Comparison of ENCODE assay signal across 7 cellular contexts in the genomic region with DNA sequence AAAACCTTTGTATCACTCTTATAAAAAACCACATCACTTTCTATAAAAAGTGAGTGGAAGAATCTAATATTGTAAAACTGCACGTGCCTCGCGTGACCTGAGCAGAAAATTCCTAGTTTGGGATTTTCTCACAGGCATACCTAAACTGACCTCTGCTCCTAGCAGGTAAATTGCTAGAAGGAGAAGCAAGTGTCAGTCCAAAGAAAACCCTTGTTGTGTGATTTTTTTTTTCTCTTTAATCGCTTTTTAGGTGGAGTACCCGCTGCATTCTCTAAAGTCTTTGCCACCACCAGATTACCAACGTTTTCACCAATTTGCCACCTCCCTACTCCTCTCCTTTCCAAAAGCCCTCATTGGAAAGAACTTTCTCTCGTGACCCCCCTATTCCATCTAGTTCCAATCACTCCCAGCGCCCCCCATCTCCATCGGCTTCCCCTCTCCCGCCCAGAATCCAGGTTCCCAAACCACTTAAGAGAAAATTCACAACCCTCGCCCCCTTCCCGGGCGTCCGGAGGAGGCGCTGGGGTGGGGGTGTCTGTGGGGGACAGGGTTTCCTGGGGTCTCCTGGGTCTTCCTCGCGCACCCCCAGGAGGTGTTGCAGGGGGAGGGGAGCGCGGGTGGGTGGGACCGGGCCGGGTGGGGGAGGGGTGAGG. TPM values are rescaled to one million over a fixed set of nuclear protein-coding genes. Genes with fewer than 3 reads are reported as not detected.
A peak's percentile ranks its signal among the peaks of the same experiment; 100 is the strongest.
DNase-seq lines count a peak whose midpoint lies in the region; ATAC-seq and TF ChIP-seq lines count a peak whose summit lies in the region.

No MANE protein-coding gene starts in this region.

- H3K36me3 ChIP-seq in HCT116 (ENCODE audit: control insufficient read depth in 1 of 2, insufficient read depth in 2 of 2, low read length in 2 of 2) (0 out of 4 replicates have a peak, but pooled peaks cover 0 to 4% of the 10 kb centered on the region in 2 experiments), smooth muscle cell (ENCODE audit: low read depth) (no peaks in the 10 kb centered on the region)

- peak overlapping the region; percentile 93 for H3K4me2 ChIP-seq in HCT116 (ENCODE audit: low read length)
- H3K4me2 ChIP-seq in smooth muscle cell: peak overlapping the region; percentile 99

- H3K9ac ChIP-seq in HCT116 (ENCODE audit: low read length) (peak overlapping the region; percentile 67), smooth muscle cell (ENCODE audit: low read depth) (peak overlapping the region; percentile 86)

- H3K27me3 ChIP-seq in HCT116 (ENCODE audit: insufficient read depth, low read length) (no peaks in the 10 kb centered on the region), right cardiac atrium (ENCODE audit: control insufficient read depth, insufficient read depth) (no peaks in the 10 kb centered on the region), smooth muscle cell (ENCODE audit: low read depth) (no peaks in the 10 kb centered on the region)

- TF ChIP-seq CTCF in HCT116 (IDR thresholded peaks at IDR 0.05 in 2 of 3, conservative IDR thresholded peaks at IDR 0.05 in 1 of 3; ENCODE audit: borderline replicate concordance in 1 of 3, insufficient read depth in 1 of 3, low read depth in 2 of 3, low read length in 2 of 3): no peak
- no peak for TF ChIP-seq CTCF in smooth muscle cell (IDR thresholded peaks at IDR 0.05; ENCODE audit: borderline replicate concordance, insufficient read depth, poor library complexity, severe bottlenecking)

- TF ChIP-seq RAD21 in HCT116 (IDR thresholded peaks at IDR 0.05; ENCODE audit: low read depth): no peak

- intact Hi-C loops in HCT116 (cut with micrococcal nuclease) (no loop called here), right cardiac atrium (cut with DNase I) (loop anchor here in 1 of 4 donors (10.0 kb wide), 1 partner anchor 601 kb away; a partner anchor contains a TSS)

- H3K4me1 Mint-ChIP-seq in T-helper 17 cell: peaks cover 38% of the 10 kb centered on the region

- H3K27me3 Mint-ChIP-seq in T-helper 17 cell: no peaks in the 10 kb centered on the region

- H4K20me1 ChIP-seq in HCT116 (ENCODE audit: insufficient read depth) (no peaks in the 10 kb centered on the region), smooth muscle cell (ENCODE audit: low read depth) (peaks cover 35% of the 10 kb centered on the region)

- POLR2A ChIA-PET in HCT116 (lab: Charles Lee): no interaction called here

- no TSS peak for BruUV-seq in HCT116 (replicated peaks; lab: Mats Ljungman, UMichigan)

- H3K79me2 ChIP-seq in HCT116 (ENCODE audit: insufficient read depth, low read length) (peaks cover 34% of the 10 kb centered on the region), smooth muscle cell (ENCODE audit: low read depth) (peaks cover 32% of the 10 kb centered on the region)

- H3K36me3 Mint-ChIP-seq in T-helper 17 cell (ENCODE audit: low read depth): peaks cover 10% of the 10 kb centered on the region

- H3K27ac ChIP-seq in HCT116 (ENCODE audit: low read depth, low read length) (no peak overlapping the region; the same call in 1 of the 2 replicates), right cardiac atrium (ENCODE audit: low read length) (no peak overlapping the region), smooth muscle cell (ENCODE audit: low read depth) (no peak overlapping the region)

- no peaks in the 10 kb centered on the region for H3K9me2 ChIP-seq in HCT116 (ENCODE audit: insufficient read depth)

- H3K4me1 ChIP-seq in HCT116 (ENCODE audit: control insufficient read depth in 1 of 2, insufficient read depth in 2 of 2, low read length in 2 of 2) (peaks cover 0 to 23% of the 10 kb centered on the region in 2 experiments; a peak in 3 of 4 replicates), right cardiac atrium (ENCODE audit: control insufficient read depth, insufficient read depth, low read length) (no peaks in the 10 kb centered on the region), smooth muscle cell (ENCODE audit: low read depth) (peaks cover 34% of the 10 kb centered on the region)

- H3K4me3 ChIP-seq in HCT116 (replicated peaks in 1 of 2; ENCODE audit: low read depth in 1 of 2, low read length in 2 of 2): peak overlapping the region; percentile 48 to 67
- H3K4me3 ChIP-seq in right cardiac atrium (ENCODE audit: low read length): peak overlapping the region; percentile 100
- H3K4me3 ChIP-seq in smooth muscle cell: peak overlapping the region; percentile 95

- peak overlapping the region; percentile 93 for H3K27ac Mint-ChIP-seq in T-helper 17 cell

- RAD21 ChIA-PET in HCT116 (lab: Charles Lee; ENCODE audit: low non-redundant PET in 1 of 2, low total read pairs in 2 of 2, uncharacterized antibody in 2 of 2, unreplicated experiment in 2 of 2): no interaction called here

- CTCF ChIA-PET in HCT116 (lab: Charles Lee): no interaction called here

- WGBS in right cardiac atrium: 16% methylated on average over 21 of the region's 21 CpGs
- WGBS in smooth muscle cell (ENCODE audit: low lambda C conversion rate): 13% methylated on average over 16 of the region's 21 CpGs

- ATAC-seq in HCT116: peak; percentile 35; the same call in 1 of the 2 replicates
- no peak for ATAC-seq in T-helper 17 cell
- ATAC-seq in right cardiac atrium: no peak

- peak overlapping the region; percentile 99 for H2AFZ ChIP-seq in HCT116 (ENCODE audit: low read depth, low read length, poor library complexity, severe bottlenecking)
- peak overlapping the region; percentile 97 for H2AFZ ChIP-seq in smooth muscle cell (ENCODE audit: low read depth)

- no peak for TF ChIP-seq POLR2A in HCT116 (IDR thresholded peaks at IDR 0.05; ENCODE audit: borderline replicate concordance, extremely low read depth, insufficient read depth, insufficient read length)

- peaks cover 17% of the 10 kb centered on the region for H3F3A ChIP-seq in smooth muscle cell (ENCODE audit: low read depth)

- H3K4me3 Mint-ChIP-seq in T-helper 17 cell: peak overlapping the region; percentile 97

- DNase-seq in HCT116 (ENCODE audit: low read depth, low spot score): no peak
- no peak for DNase-seq in T-helper 17 cell
- DNase-seq in right cardiac atrium: no peak
- no peak for DNase-seq in smooth muscle cell (lab: John Stamatoyannopoulos, UW; ENCODE audit: unreplicated experiment)
- no peak for DNase-seq in NCI-H345 (lab: John Stamatoyannopoulos, UW)
- no peak for DNase-seq in HuH-7 (ENCODE audit: low spot score)
- no peak for DNase-seq in AG08395 (ENCODE audit: low spot score)

- H3K9me3 ChIP-seq in HCT116 (ENCODE audit: control insufficient read depth in 1 of 2, insufficient read depth in 1 of 2, low read depth in 1 of 2, low read length in 2 of 2) (no peaks in the 10 kb centered on the region), T-helper 17 cell (ENCODE audit: control insufficient read depth, low read length, poor library complexity, severe bottlenecking) (no peaks in the 10 kb centered on the region), right cardiac atrium (ENCODE audit: control insufficient read depth, low read length) (no peaks in the 10 kb centered on the region), smooth muscle cell (replicated peaks; ENCODE audit: low read depth) (no peaks in the 10 kb centered on the region)

TF ChIP-seq in HCT116, 20 proteins besides CTCF, POLR2A, EP300 and RAD21:
- no peak for TF ChIP-seq EZH2phosphoT487 (IDR thresholded peaks at IDR 0.05; ENCODE audit: borderline replicate concordance)
- TF ChIP-seq, protein P1, sequence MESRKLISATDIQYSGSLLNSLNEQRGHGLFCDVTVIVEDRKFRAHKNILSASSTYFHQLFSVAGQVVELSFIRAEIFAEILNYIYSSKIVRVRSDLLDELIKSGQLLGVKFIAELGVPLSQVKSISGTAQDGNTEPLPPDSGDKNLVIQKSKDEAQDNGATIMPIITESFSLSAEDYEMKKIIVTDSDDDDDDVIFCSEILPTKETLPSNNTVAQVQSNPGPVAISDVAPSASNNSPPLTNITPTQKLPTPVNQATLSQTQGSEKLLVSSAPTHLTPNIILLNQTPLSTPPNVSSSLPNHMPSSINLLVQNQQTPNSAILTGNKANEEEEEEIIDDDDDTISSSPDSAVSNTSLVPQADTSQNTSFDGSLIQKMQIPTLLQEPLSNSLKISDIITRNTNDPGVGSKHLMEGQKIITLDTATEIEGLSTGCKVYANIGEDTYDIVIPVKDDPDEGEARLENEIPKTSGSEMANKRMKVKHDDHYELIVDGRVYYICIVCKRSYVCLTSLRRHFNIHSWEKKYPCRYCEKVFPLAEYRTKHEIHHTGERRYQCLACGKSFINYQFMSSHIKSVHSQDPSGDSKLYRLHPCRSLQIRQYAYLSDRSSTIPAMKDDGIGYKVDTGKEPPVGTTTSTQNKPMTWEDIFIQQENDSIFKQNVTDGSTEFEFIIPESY (IDR thresholded peaks at IDR 0.05; ENCODE audit: extremely low read depth, insufficient replicate concordance, low read length): no peak
- TF ChIP-seq SP1 (IDR thresholded peaks at IDR 0.05; ENCODE audit: low read depth): no peak
TF ChIP-seq in HCT116: peak in this region for 0.

RNA-seq across cellular contexts. Expression of a gene that starts 0.4 kb away (rescaled TPM):
- total RNA-seq in HCT116 (2021; ENCODE audit: unreplicated experiment): 75.1 TPM
- polyA plus RNA-seq in HCT116 (2012): 41.2 and 49.8 TPM in 2 replicates
- 10 to 100 TPM; 62.2 to 70.7 TPM for total RNA-seq in T-helper 17 cell
- total RNA-seq in right cardiac atrium: 10 to 100 TPM; 47.9 to 64.4 (median 53.0) TPM
- polyA plus RNA-seq in right cardiac atrium: 51.8 TPM
- 128 and 142 TPM in 2 replicates for total RNA-seq in smooth muscle cell
- 13.3 and 17.9 TPM in 2 replicates for polyA plus RNA-seq in smooth muscle cell
